In the genomic region with DNA sequence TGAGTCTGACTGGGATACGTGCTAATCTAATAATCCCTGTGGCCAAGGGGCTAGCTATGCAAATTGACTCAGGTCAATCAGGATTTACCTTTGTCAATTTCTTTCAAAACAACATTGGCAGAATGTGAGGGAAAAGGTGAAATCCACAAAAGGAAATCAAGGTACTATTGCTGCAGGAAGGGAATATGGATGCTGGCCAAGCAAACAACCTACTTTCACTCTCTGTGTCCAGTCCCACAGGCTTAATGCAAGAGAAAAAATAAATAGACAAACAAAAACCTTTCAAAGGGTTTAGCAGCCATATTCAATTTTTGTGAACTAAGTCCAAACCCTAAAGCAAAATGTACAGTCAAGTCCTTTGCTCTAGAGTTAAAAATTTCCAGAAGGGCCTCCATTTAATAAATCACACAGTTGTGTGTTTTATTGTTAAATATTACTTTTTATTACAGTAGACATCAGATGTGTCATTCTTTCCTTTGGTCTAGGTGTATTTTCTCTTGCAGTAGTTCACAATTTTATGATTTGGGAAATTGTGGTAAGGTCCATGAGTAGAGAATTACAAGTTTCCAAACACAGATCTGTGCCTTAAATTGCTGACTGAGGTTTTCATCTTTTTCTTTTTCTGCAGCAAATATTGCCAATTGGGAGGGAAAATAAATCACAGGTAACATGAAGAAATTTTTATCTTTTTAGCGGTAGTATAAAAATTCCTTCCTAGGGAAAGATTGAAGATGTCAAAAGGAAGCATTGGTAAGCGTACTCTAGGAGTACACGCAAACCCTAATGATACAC, we compare ENCODE assay signal across 22 cellular contexts.
"Had no signal": no experiment of that assay in that cellular context is flagged by ENCODE, and none has a peak within 500 bp of the region (broad histone marks: within the 10 kb centered on the region; RNA-seq: fewer than 3 reads in every experiment).

No MANE protein-coding gene starts in this region.

- H3K4me1 ChIP-seq: psoas muscle, spleen, tibial nerve, upper lobe of right lung, uterus had no signal

- H3K27me3 ChIP-seq: dorsolateral prefrontal cortex, spleen, tibial nerve, upper lobe of right lung, uterus had no signal

- H3K4me3 ChIP-seq: dorsolateral prefrontal cortex, lung, psoas muscle, skin epidermis, spleen, thoracic aorta, tibial nerve, upper lobe of right lung, uterus had no signal

- ATAC-seq: naive thymus-derived CD4-positive, alpha-beta T cell; psoas muscle; right cardiac atrium; stimulated activated memory B cell treated with anti-CD40 and anti-IgM and Interleukin-4, amounts not matched to agents 10 μg/mL and 1 μg/mL and 100 μg/mL, for 72 hours; upper lobe of right lung had no signal

- H3K9me3 ChIP-seq: psoas muscle, spleen, thoracic aorta, tibial nerve, upper lobe of right lung, uterus had no signal

- DNase-seq: cortex of kidney; dorsolateral prefrontal cortex; effector CD4-positive, alpha-beta T cell; hypothalamus; immature natural killer cell; islet precursor cell; kidney glomerular epithelial cell; mesenchymal stem cell; naive thymus-derived CD4-positive, alpha-beta T cell; nucleus accumbens; posterior cingulate gyrus; psoas muscle; right cardiac atrium; spleen; stimulated activated CD4-positive, alpha-beta T cell treated with anti-CD3 and anti-CD28 coated beads, Interleukin-4, amount 100 ng/mL, for 4 hours; upper lobe of right lung; uterus had no signal

- H3K36me3 ChIP-seq: spleen, thoracic aorta, tibial nerve, upper lobe of right lung, uterus had no signal
